In the genomic region with DNA sequence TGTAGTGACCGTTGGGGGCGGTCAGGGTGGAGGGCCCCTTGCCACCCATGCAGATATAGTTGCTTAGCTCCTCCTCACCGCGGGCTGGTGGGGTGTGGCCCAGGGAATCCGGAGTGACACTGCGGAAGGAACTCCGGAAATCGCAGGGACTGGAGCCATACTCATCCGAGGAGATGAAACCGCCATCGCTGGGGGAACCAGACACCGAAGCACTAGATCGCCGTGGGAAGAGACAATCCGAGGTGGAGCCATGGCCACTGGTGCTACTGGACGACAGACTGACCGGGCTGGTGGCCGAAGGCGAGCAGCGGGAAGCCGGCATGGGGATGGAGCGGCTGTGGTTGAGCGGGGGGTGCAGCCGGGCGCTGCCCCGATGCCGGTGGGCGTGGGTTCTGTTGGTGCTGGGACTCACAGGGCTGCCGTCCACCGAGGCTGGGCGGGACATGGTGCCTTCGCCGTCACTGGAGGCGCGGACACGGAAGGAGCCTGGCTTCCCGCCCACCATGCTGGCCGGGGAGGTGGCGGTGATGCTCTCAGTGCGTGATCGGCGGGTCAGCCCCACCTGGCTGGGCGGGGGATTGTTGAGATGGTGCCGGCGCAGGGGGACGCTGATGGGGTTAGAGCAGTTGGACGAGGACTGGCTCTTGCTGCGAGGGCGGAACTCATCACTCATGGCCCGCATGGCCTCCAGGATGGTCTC, we compare ENCODE assay signal across 8 cellular contexts. TPM values are rescaled to one million over a fixed set of nuclear protein-coding genes. Genes with fewer than 3 reads are reported as not detected.
DNase-seq lines count a peak whose midpoint lies in the region; ATAC-seq, FAIRE-seq and TF ChIP-seq lines count a peak whose summit lies in the region.

No MANE protein-coding gene starts in this region.

- peaks cover 4% of the 10 kb centered on the region; the same call in 1 of the 2 replicates for H3F3A ChIP-seq in GM23338 (replicated peaks; ENCODE audit: low read depth)

- peaks cover 49% of the 10 kb centered on the region for H3K4me1 Mint-ChIP-seq in GM23338
- peaks cover 22% of the 10 kb centered on the region for H3K4me1 Mint-ChIP-seq in activated T-helper 2 cell treated with anti-CD3 and anti-CD28 coated beads, Interferon-gamma antibody, Interleukin-2, Interleukin-4, amounts not matched to agents 10 μg/mL and 5 μg/mL and 100 μg/mL, durations not matched to agents 14 hours and 24 hours and 36 hours (ENCODE audit: low read depth)
- peaks cover 20 to 59% of the 10 kb centered on the region in 2 donors for H3K4me1 Mint-ChIP-seq in stimulated activated naive B cell treated with anti-CD40 and anti-IgM and Interleukin-4, amounts not matched to agents 10 μg/mL and 1 μg/mL and 100 μg/mL, for 72 hours

- peaks cover 14% of the 10 kb centered on the region for H3K27me3 Mint-ChIP-seq in GM23338 (ENCODE audit: insufficient read depth, low read depth, poor library complexity)
- H3K27me3 Mint-ChIP-seq in activated T-helper 2 cell treated with anti-CD3 and anti-CD28 coated beads, Interferon-gamma antibody, Interleukin-2, Interleukin-4, amounts not matched to agents 10 μg/mL and 5 μg/mL and 100 μg/mL, durations not matched to agents 14 hours and 24 hours and 36 hours (ENCODE audit: low read depth) = peaks cover 2% of the 10 kb centered on the region
- no peaks in the 10 kb centered on the region for H3K27me3 Mint-ChIP-seq in stimulated activated naive B cell treated with anti-CD40 and anti-IgM and Interleukin-4, amounts not matched to agents 10 μg/mL and 1 μg/mL and 100 μg/mL, for 72 hours

- no peak overlapping the region; the same call in 1 of the 2 replicates for H3K4me2 ChIP-seq in GM23338

- H3K27ac ChIP-seq in GM23338 (ENCODE audit: low read depth) (no peak overlapping the region), iPS-18a (ENCODE audit: low read length) (no peak overlapping the region)

- intact Hi-C loops in activated T-helper 2 cell treated with anti-CD3 and anti-CD28 coated beads, Interferon-gamma antibody, Interleukin-2, Interleukin-4, amounts not matched to agents 10 μg/mL and 5 μg/mL and 100 μg/mL, durations not matched to agents 14 hours and 24 hours and 36 hours (cut with micrococcal nuclease) = loop anchor here (10.0 kb wide), 1 partner anchor 313 kb away; no protein-coding TSS in a partner anchor

- no peaks in the 10 kb centered on the region for H3K9me3 ChIP-seq in iPS-18a (ENCODE audit: control insufficient read depth, low read depth, low read length)

- H4K20me1 ChIP-seq in GM23338 (replicated peaks; ENCODE audit: insufficient read depth) = 0 out of 2 replicates have a peak, but pooled peaks cover 4% of the 10 kb centered on the region

- no peak for TF ChIP-seq CTCF in GM23338 (conservative IDR thresholded peaks at IDR 0.05; ENCODE audit: low read depth in 2 of 2)

- peaks cover 41% of the 10 kb centered on the region for H3K36me3 Mint-ChIP-seq in GM23338 (ENCODE audit: low read depth)
- H3K36me3 Mint-ChIP-seq in activated T-helper 2 cell treated with anti-CD3 and anti-CD28 coated beads, Interferon-gamma antibody, Interleukin-2, Interleukin-4, amounts not matched to agents 10 μg/mL and 5 μg/mL and 100 μg/mL, durations not matched to agents 14 hours and 24 hours and 36 hours (ENCODE audit: low read depth) = no peaks in the 10 kb centered on the region
- H3K36me3 Mint-ChIP-seq in stimulated activated naive B cell treated with anti-CD40 and anti-IgM and Interleukin-4, amounts not matched to agents 10 μg/mL and 1 μg/mL and 100 μg/mL, for 72 hours = peaks cover 4 to 13% of the 10 kb centered on the region in 2 donors

- H3K79me2 ChIP-seq in GM23338 (replicated peaks; ENCODE audit: insufficient read depth) = peaks cover 57% of the 10 kb centered on the region

- H3K36me3 ChIP-seq in GM23338 (ENCODE audit: insufficient read depth) (no peaks in the 10 kb centered on the region), iPS-18a (ENCODE audit: control insufficient read depth, low read depth, low read length) (peaks cover 5% of the 10 kb centered on the region)

- no peak for FAIRE-seq in GM19239 (lab: Jason Lieb, UNC)

- H3K4me3 ChIP-seq in GM23338 (peak overlapping the region; percentile 95; the same call in 1 of the 2 replicates), iPS-18a (ENCODE audit: low read length) (peak overlapping the region; percentile 77)

- peaks cover 20% of the 10 kb centered on the region; the same call in 2 of the 3 replicates for H3K9me3 Mint-ChIP-seq in GM23338
- H3K9me3 Mint-ChIP-seq in activated T-helper 2 cell treated with anti-CD3 and anti-CD28 coated beads, Interferon-gamma antibody, Interleukin-2, Interleukin-4, amounts not matched to agents 10 μg/mL and 5 μg/mL and 100 μg/mL, durations not matched to agents 14 hours and 24 hours and 36 hours = no peaks in the 10 kb centered on the region
- no peaks in the 10 kb centered on the region for H3K9me3 Mint-ChIP-seq in stimulated activated naive B cell treated with anti-CD40 and anti-IgM and Interleukin-4, amounts not matched to agents 10 μg/mL and 1 μg/mL and 100 μg/mL, for 72 hours

- H3K9ac ChIP-seq in iPS-18a (ENCODE audit: low read length) = no peak overlapping the region

- no peaks in the 10 kb centered on the region for H3K9me2 ChIP-seq in GM23338 (ENCODE audit: insufficient read depth)

- H3K27ac Mint-ChIP-seq in GM23338 = no peak overlapping the region
- H3K27ac Mint-ChIP-seq in activated T-helper 2 cell treated with anti-CD3 and anti-CD28 coated beads, Interferon-gamma antibody, Interleukin-2, Interleukin-4, amounts not matched to agents 10 μg/mL and 5 μg/mL and 100 μg/mL, durations not matched to agents 14 hours and 24 hours and 36 hours = no peak overlapping the region
- H3K27ac Mint-ChIP-seq in stimulated activated naive B cell treated with anti-CD40 and anti-IgM and Interleukin-4, amounts not matched to agents 10 μg/mL and 1 μg/mL and 100 μg/mL, for 72 hours = peak overlapping the region; percentile 77

- H2AFZ ChIP-seq in GM23338 = no peak overlapping the region

- H3K4me1 ChIP-seq in GM23338 (ENCODE audit: insufficient read depth) (peaks cover 43% of the 10 kb centered on the region), iPS-18a (ENCODE audit: control insufficient read depth, low read depth, low read length) (peaks cover 39% of the 10 kb centered on the region)

- no peak for ATAC-seq in GM23338
- no peak for ATAC-seq in stimulated activated naive B cell treated with anti-CD40 and anti-IgM and Interleukin-4, amounts not matched to agents 10 μg/mL and 1 μg/mL and 100 μg/mL, for 72 hours (replicated peaks)
- no peak for ATAC-seq in GM21367 (IDR thresholded peaks at IDR 0.05; ENCODE audit: unreplicated experiment)
- ATAC-seq in GM21526 (IDR thresholded peaks at IDR 0.05; ENCODE audit: low FRiP score, unreplicated experiment) = no peak
- no peak for ATAC-seq in GM21423 (IDR thresholded peaks at IDR 0.05; ENCODE audit: unreplicated experiment)

- DNase-seq in GM23338 (ENCODE audit: low spot score) (no peak), GM19239 (ENCODE audit: insufficient read length, low spot score) (no peak)
- DNase-seq in activated T-helper 2 cell treated with anti-CD3 and anti-CD28 coated beads, Interferon-gamma antibody, Interleukin-2, Interleukin-4, amounts not matched to agents 10 μg/mL and 5 μg/mL and 100 μg/mL, durations not matched to agents 14 hours and 24 hours and 36 hours (ENCODE audit: low spot score) = no peak
- DNase-seq in stimulated activated naive B cell treated with anti-CD40 and anti-IgM and Interleukin-4, amounts not matched to agents 10 μg/mL and 1 μg/mL and 100 μg/mL, for 72 hours = no peak

- peak overlapping the region; percentile 83 for H3K4me3 Mint-ChIP-seq in GM23338
- H3K4me3 Mint-ChIP-seq in activated T-helper 2 cell treated with anti-CD3 and anti-CD28 coated beads, Interferon-gamma antibody, Interleukin-2, Interleukin-4, amounts not matched to agents 10 μg/mL and 5 μg/mL and 100 μg/mL, durations not matched to agents 14 hours and 24 hours and 36 hours (ENCODE audit: low read depth) = peak overlapping the region; percentile 39
- H3K4me3 Mint-ChIP-seq in stimulated activated naive B cell treated with anti-CD40 and anti-IgM and Interleukin-4, amounts not matched to agents 10 μg/mL and 1 μg/mL and 100 μg/mL, for 72 hours = peak overlapping the region; percentile 14 to 87

- H3K27me3 ChIP-seq in GM23338 (ENCODE audit: insufficient read depth) (no peaks in the 10 kb centered on the region), iPS-18a (ENCODE audit: control insufficient read depth, insufficient read depth, low read length) (no peaks in the 10 kb centered on the region)

TF ChIP-seq in GM23338, 12 proteins besides CTCF, POLR2A, EP300 and RAD21 (continues in another document):
- TF ChIP-seq POLR2AphosphoS5 (IDR thresholded peaks at IDR 0.05; ENCODE audit: low read depth) = no peak

RNA-seq across cellular contexts. Expression of a gene that starts 2.2 kb away (rescaled TPM):
- total RNA-seq in GM23338 (2014; rRNA removed; shearing (Covaris generic)) = 20.4 and 26.2 TPM in 2 replicates
- 6.2 and 6.9 TPM in 2 replicates for polyA plus RNA-seq in GM23338 (2016; fragmentation: Nextera tagmentation; extraction: Ambion mirVana)
- 1.9 and 3.1 TPM in 2 replicates for total RNA-seq in activated T-helper 2 cell treated with anti-CD3 and anti-CD28 coated beads, Interferon-gamma antibody, Interleukin-2, Interleukin-4, amounts not matched to agents 10 μg/mL and 5 μg/mL and 100 μg/mL, durations not matched to agents 14 hours and 24 hours and 36 hours

RNA-seq across cellular contexts. Expression of a gene that starts 38.4 kb away (rescaled TPM):
- total RNA-seq in GM23338 (2014; rRNA removed; shearing (Covaris generic)) = 13.0 and 16.4 TPM in 2 replicates
- 6.3 and 7.3 TPM in 2 replicates for polyA plus RNA-seq in GM23338 (2016; fragmentation: Nextera tagmentation; extraction: Ambion mirVana)
- total RNA-seq in activated T-helper 2 cell treated with anti-CD3 and anti-CD28 coated beads, Interferon-gamma antibody, Interleukin-2, Interleukin-4, amounts not matched to agents 10 μg/mL and 5 μg/mL and 100 μg/mL, durations not matched to agents 14 hours and 24 hours and 36 hours = 40.9 and 42.2 TPM in 2 replicates
